14 cellular contexts compared by ENCODE assay signal in the genomic region with DNA sequence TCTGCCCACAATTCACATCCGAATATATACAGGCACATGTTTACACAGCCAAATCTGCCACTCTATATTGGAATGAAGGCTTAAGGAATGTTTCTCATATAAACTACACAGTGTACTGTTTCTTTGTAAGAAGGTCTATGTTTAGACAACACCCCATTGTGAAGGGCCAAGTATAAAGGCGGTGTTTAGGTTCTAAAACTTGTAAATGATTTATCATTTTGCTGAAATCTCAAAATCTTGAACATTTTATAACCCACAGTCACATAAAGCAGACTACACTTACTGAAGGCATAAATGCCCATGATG.
DNase-seq lines count a peak whose midpoint lies in the region; ATAC-seq, FAIRE-seq and TF ChIP-seq lines count a peak whose summit lies in the region.
"Had no signal": no experiment of that assay in that cellular context is flagged by ENCODE, and none has a peak within 500 bp of the region (broad histone marks: within the 10 kb centered on the region; RNA-seq: fewer than 3 reads in every experiment).

No MANE protein-coding gene starts in this region.

- H3K27ac Mint-ChIP-seq in activated B cell treated with CpG ODN at 0.5 μM for 24 hours = peak overlapping the region; percentile 72
- H3K27ac Mint-ChIP-seq: activated CD8-positive, alpha-beta memory T cell treated with anti-CD3 and anti-CD28 coated beads, Interleukin-2, amount 10 ng/mL, durations not matched to agents 7 days and 5 days had no signal

- no peak overlapping the region for H3K9ac ChIP-seq in HUES48 (ENCODE audit: low read depth, low read length)
- peak overlapping the region in 1 of 2 donors; percentile 68 for H3K9ac ChIP-seq in kidney (ENCODE audit: low read length in 2 of 2)
- H3K9ac ChIP-seq in skeletal muscle tissue (ENCODE audit: low read depth in 1 of 3, low read length in 3 of 3) = no peak overlapping the region

- TF ChIP-seq CTCF in activated B cell treated with CpG ODN at 0.5 μM for 24 hours (IDR thresholded peaks at IDR 0.05) (no peak), kidney (IDR thresholded peaks at IDR 0.05; ENCODE audit: borderline replicate concordance, extremely low read depth, insufficient read depth) (no peak)

- no peaks in the 10 kb centered on the region for H3K27me3 Mint-ChIP-seq in activated B cell treated with CpG ODN at 0.5 μM for 24 hours

- ATAC-seq in activated B cell treated with CpG ODN at 0.5 μM for 24 hours (ENCODE audit: low read depth) = no peak
- ATAC-seq: activated CD8-positive, alpha-beta memory T cell treated with anti-CD3 and anti-CD28 coated beads, Interleukin-2, amount 10 ng/mL, durations not matched to agents 7 days and 5 days had no signal

- POLR2A ChIA-PET in activated B cell treated with CpG ODN at 0.5 μM for 24 hours (lab: Charles Lee) = interaction anchor here (0.5 to 5.5 kb wide), 8 partner anchors 49 to 534 kb away, joined by 3 to 36 read pairs (median 7); a partner anchor contains a TSS

- intact Hi-C loops in activated B cell treated with CpG ODN at 0.5 μM for 24 hours (cut with micrococcal nuclease) = loop anchor here (5.0 kb wide), 1 partner anchor 1185 kb away; no protein-coding TSS in a partner anchor
- intact Hi-C loops in kidney (cut with DNase I) = no loop called here
- intact Hi-C loops in posterior cingulate gyrus (cut with DNase I) = no loop called here

- H3K4me3 Mint-ChIP-seq in activated B cell treated with CpG ODN at 0.5 μM for 24 hours = peak overlapping the region; percentile 84
- H3K4me3 Mint-ChIP-seq: activated CD8-positive, alpha-beta memory T cell treated with anti-CD3 and anti-CD28 coated beads, Interleukin-2, amount 10 ng/mL, durations not matched to agents 7 days and 5 days had no signal

- H3K36me3 ChIP-seq in HUES48 (ENCODE audit: control insufficient read depth, insufficient read depth, low read length) (peaks cover 16% of the 10 kb centered on the region), kidney (ENCODE audit: control insufficient read depth in 1 of 2, insufficient read depth in 2 of 2, low read length in 2 of 2) (no peaks in the 10 kb centered on the region), skeletal muscle tissue (ENCODE audit: control insufficient read depth in 3 of 3, insufficient read depth in 3 of 3, low read length in 3 of 3) (peaks cover 2 to 9% (median 4%) of the 10 kb centered on the region in 3 donors)

- H3K27ac ChIP-seq in HUES48 (ENCODE audit: low read depth, low read length) (peak overlapping the region; percentile 88), kidney (ENCODE audit: low read depth in 2 of 2, low read length in 2 of 2) (peak overlapping the region; percentile 86 to 95), skeletal muscle tissue (ENCODE audit: low read depth, low read length) (peak overlapping the region; percentile 74)

- DNase-seq in activated B cell treated with CpG ODN at 0.5 μM for 24 hours (no peak), kidney (no peak), posterior cingulate gyrus (no peak), SW 1271 (lab: John Stamatoyannopoulos, UW) (no peak)
- no peak for DNase-seq in NK-92 treated with Interleukin-12 subunit alpha and Interleukin-12 subunit beta, amount 100 ng/mL, for 24 hours (lab: John Stamatoyannopoulos, UW)
- DNase-seq in activated CD4-positive, alpha-beta T cell treated with anti-CD3 and anti-CD28 coated beads for 48 hours = no peak
- DNase-seq: activated CD8-positive, alpha-beta memory T cell treated with anti-CD3 and anti-CD28 coated beads, Interleukin-2, amount 10 ng/mL, durations not matched to agents 7 days and 5 days; cerebellar nuclear complex; DMS79; NCI-H2029; SHP77 treated with DMSO at 0.1 percent for 48 hours; stimulated activated CD8-positive, alpha-beta memory T cell treated with anti-CD3 and anti-CD28 coated beads, Interleukin-4, amount 100 ng/mL, for 48 hours had no signal

- H3K36me3 Mint-ChIP-seq in activated B cell treated with CpG ODN at 0.5 μM for 24 hours (ENCODE audit: low read depth) = peaks cover 7% of the 10 kb centered on the region

- H3K4me1 Mint-ChIP-seq in activated B cell treated with CpG ODN at 0.5 μM for 24 hours = peaks cover 49% of the 10 kb centered on the region

- H3K4me3 ChIP-seq in HUES48 (ENCODE audit: low read depth, low read length) (no peak overlapping the region), kidney (ENCODE audit: low read length in 2 of 2) (peak overlapping the region in 1 of 2 donors; percentile 68), skeletal muscle tissue (ENCODE audit: low read length in 3 of 3) (peak overlapping the region in 2 of 3 donors; percentile 77 to 83)

- peaks cover 42% of the 10 kb centered on the region for H3K4me1 ChIP-seq in HUES48 (ENCODE audit: control insufficient read depth, insufficient read depth, low read length)
- peaks cover 55 to 62% of the 10 kb centered on the region in 2 donors for H3K4me1 ChIP-seq in kidney (ENCODE audit: control insufficient read depth in 1 of 2, insufficient read depth in 1 of 2, low read depth in 1 of 2, low read length in 2 of 2)
- peaks cover 36 to 52% (median 49%) of the 10 kb centered on the region in 3 donors for H3K4me1 ChIP-seq in skeletal muscle tissue (ENCODE audit: control insufficient read depth in 3 of 3, insufficient read depth in 3 of 3, low read length in 3 of 3)

- no peak for FAIRE-seq in kidney (lab: Jason Lieb, UNC)

- CTCF ChIA-PET in activated B cell treated with CpG ODN at 0.5 μM for 24 hours (lab: Charles Lee) = interaction anchor here (2.6 kb wide), 1 partner anchor 96 kb away, joined by 10 read pairs; no protein-coding TSS in a partner anchor

- H3K9me3 Mint-ChIP-seq in activated B cell treated with CpG ODN at 0.5 μM for 24 hours = no peaks in the 10 kb centered on the region

- H3K27me3 ChIP-seq in HUES48 (ENCODE audit: control insufficient read depth, insufficient read depth, low read length) (no peaks in the 10 kb centered on the region), skeletal muscle tissue (ENCODE audit: control insufficient read depth in 3 of 3, insufficient read depth in 3 of 3, low read length in 3 of 3) (no peaks in the 10 kb centered on the region)

- H3K9me3 ChIP-seq in HUES48 (ENCODE audit: control insufficient read depth, insufficient read depth, low read length) (no peaks in the 10 kb centered on the region), kidney (ENCODE audit: control insufficient read depth in 1 of 2, low read length in 2 of 2) (no peaks in the 10 kb centered on the region), skeletal muscle tissue (ENCODE audit: control insufficient read depth in 3 of 3, low read length in 3 of 3) (no peaks in the 10 kb centered on the region)
